In genomic region chr20:18672826-18673225, GRCh38 we compare ENCODE assay signal across 22 cellular contexts.
DNase-seq lines count a peak whose midpoint lies in the region; ATAC-seq and TF ChIP-seq lines count a peak whose summit lies in the region.
"Had no signal": no experiment of that assay in that cellular context is flagged by ENCODE, and none has a peak within 500 bp of the region (broad histone marks: within the 10 kb centered on the region; RNA-seq: fewer than 3 reads in every experiment).

No MANE protein-coding gene starts in this region.

- H3K36me3 ChIP-seq in WERI-Rb-1 = no peaks in the 10 kb centered on the region
- H3K36me3 ChIP-seq: HAP-1 had no signal

- ATAC-seq in WTC11 = no peak
- ATAC-seq in HG02970 (IDR thresholded peaks at IDR 0.05; ENCODE audit: low FRiP score, unreplicated experiment) = no peak
- no peak for ATAC-seq in activated CD4-positive, alpha-beta T cell treated with anti-CD3 and anti-CD28 coated beads for 36 hours
- ATAC-seq: GM12878 had no signal

- H3K4me3 ChIP-seq in WERI-Rb-1 (ENCODE audit: low read depth, low read length) = no peak overlapping the region
- H3K4me3 ChIP-seq: GM12878, GM23248, HAP-1 had no signal

- CTCF ChIA-PET in WTC11 (lab: Charles Lee) = no interaction called here
- CTCF ChIA-PET in RWPE1 (lab: Yijun Ruan, JAX) = interaction anchor here (0.8 kb wide), 1 partner anchor 16 kb away, joined by 3 read pairs; no protein-coding TSS in a partner anchor
- CTCF ChIA-PET in activated CD4-positive, alpha-beta T cell treated with anti-CD3 and anti-CD28 coated beads for 36 hours (lab: Charles Lee) = no interaction called here

- no peak for TF ChIP-seq CTCF in WERI-Rb-1 (IDR thresholded peaks at IDR 0.05; ENCODE audit: low read depth, low read length)
- no peak for TF ChIP-seq CTCF in WTC11 (IDR thresholded peaks at IDR 0.05)
- no peak for TF ChIP-seq CTCF in RWPE1 (conservative IDR thresholded peaks at IDR 0.05; ENCODE audit: low read depth)

- DNase-seq in D341Med (ENCODE audit: low spot score) (peak; percentile 55), DMS 273 treated with DMSO at 0.1 percent for 48 hours (lab: John Stamatoyannopoulos, UW) (peak; percentile 80), NCI-H446 (lab: John Stamatoyannopoulos, UW) (peak; percentile 49 to 81), WERI-Rb-1 (peak; percentile 42), WTC11 (ENCODE audit: low spot score) (no peak), RWPE1 (ENCODE audit: low spot score) (no peak)
- no peak for DNase-seq in activated CD4-positive, alpha-beta T cell treated with anti-CD3 and anti-CD28 coated beads for 36 hours
- DNase-seq: ACHN; EL; GM23248; MV-4-11; NCI-H187; NK-92 treated with Interleukin-12 subunit alpha and Interleukin-12 subunit beta, amount 100 ng/mL, for 24 hours; SHP77; T-helper 1 cell; T-helper 9 cell had no signal

- no peaks in the 10 kb centered on the region for H3K27me3 Mint-ChIP-seq in WTC11 (ENCODE audit: low read depth)
- no peaks in the 10 kb centered on the region for H3K27me3 Mint-ChIP-seq in activated CD4-positive, alpha-beta T cell treated with anti-CD3 and anti-CD28 coated beads for 36 hours

- H3K27ac ChIP-seq in WERI-Rb-1 (peak overlapping the region; percentile 67), RWPE1 (no peak overlapping the region)
- H3K27ac ChIP-seq: C4-2B, GM23248, HL-60, KMS-11 had no signal

- intact Hi-C loops in activated CD4-positive, alpha-beta T cell treated with anti-CD3 and anti-CD28 coated beads for 36 hours (cut with DNase I, micrococcal nuclease) = no loop called here

- H3K36me3 Mint-ChIP-seq in WTC11 = no peaks in the 10 kb centered on the region
- H3K36me3 Mint-ChIP-seq in activated CD4-positive, alpha-beta T cell treated with anti-CD3 and anti-CD28 coated beads for 36 hours (ENCODE audit: low read depth) = no peaks in the 10 kb centered on the region

- peaks cover 17% of the 10 kb centered on the region for H3K4me1 Mint-ChIP-seq in WTC11
- H3K4me1 Mint-ChIP-seq in activated CD4-positive, alpha-beta T cell treated with anti-CD3 and anti-CD28 coated beads for 36 hours = no peaks in the 10 kb centered on the region

- POLR2A ChIA-PET in WTC11 (lab: Charles Lee) = no interaction called here
- POLR2A ChIA-PET in RWPE1 (lab: Yijun Ruan, JAX; ENCODE audit: low non-redundant PET) = no interaction called here
- POLR2A ChIA-PET in activated CD4-positive, alpha-beta T cell treated with anti-CD3 and anti-CD28 coated beads for 36 hours (lab: Charles Lee) = interaction anchor here (0.5 kb wide), 1 partner anchor 1379 kb away, joined by 3 read pairs; no protein-coding TSS in a partner anchor

- H3K27ac Mint-ChIP-seq in WTC11 = no peak overlapping the region
- H3K27ac Mint-ChIP-seq in activated CD4-positive, alpha-beta T cell treated with anti-CD3 and anti-CD28 coated beads for 36 hours = no peak overlapping the region

- no peaks in the 10 kb centered on the region for H3K27me3 ChIP-seq in WERI-Rb-1 (ENCODE audit: insufficient read depth, low read depth, severe bottlenecking)

- no peak overlapping the region for H3K4me3 Mint-ChIP-seq in WTC11
- H3K4me3 Mint-ChIP-seq in activated CD4-positive, alpha-beta T cell treated with anti-CD3 and anti-CD28 coated beads for 36 hours = no peak overlapping the region

- H3K9me3 Mint-ChIP-seq in WTC11 = no peaks in the 10 kb centered on the region
- H3K9me3 Mint-ChIP-seq in activated CD4-positive, alpha-beta T cell treated with anti-CD3 and anti-CD28 coated beads for 36 hours (ENCODE audit: low read depth) = no peaks in the 10 kb centered on the region

- no peaks in the 10 kb centered on the region for H3K9me3 ChIP-seq in WERI-Rb-1 (ENCODE audit: severe bottlenecking)
- H3K9me3 ChIP-seq: HAP-1 had no signal

TF ChIP-seq in WTC11, 78 proteins besides CTCF, POLR2A, EP300 and RAD21:
- TF ChIP-seq TEAD4 (CRISPR knock-in tag; IDR thresholded peaks at IDR 0.05) (no peak), CDX4 (CRISPR knock-in tag; IDR thresholded peaks at IDR 0.05; ENCODE audit: borderline replicate concordance) (no peak), ZBTB21 (CRISPR knock-in tag; IDR thresholded peaks at IDR 0.05; ENCODE audit: borderline replicate concordance) (no peak), HMGA2 (CRISPR knock-in tag; IDR thresholded peaks at IDR 0.05) (no peak), HMGXB4 (CRISPR knock-in tag; IDR thresholded peaks at IDR 0.05) (no peak), TCF7 (CRISPR knock-in tag; IDR thresholded peaks at IDR 0.05; ENCODE audit: low read depth) (no peak), ZNF671 (CRISPR knock-in tag; IDR thresholded peaks at IDR 0.05) (no peak), KAT7 (CRISPR knock-in tag; IDR thresholded peaks at IDR 0.05; ENCODE audit: borderline replicate concordance) (no peak), GRHL2 (CRISPR knock-in tag; IDR thresholded peaks at IDR 0.05; ENCODE audit: insufficient replicate concordance, severe bottlenecking) (no peak), EMX1 (CRISPR knock-in tag; IDR thresholded peaks at IDR 0.05) (no peak), ZMAT4 (CRISPR knock-in tag; IDR thresholded peaks at IDR 0.05) (no peak), RELA (CRISPR knock-in tag; IDR thresholded peaks at IDR 0.05; ENCODE audit: borderline replicate concordance) (no peak), ZNF416 (CRISPR knock-in tag; IDR thresholded peaks at IDR 0.05) (no peak), ESRRA (CRISPR knock-in tag; IDR thresholded peaks at IDR 0.05; ENCODE audit: borderline replicate concordance) (no peak), ZNF281 (CRISPR knock-in tag; IDR thresholded peaks at IDR 0.05) (no peak), NFATC4 (CRISPR knock-in tag; IDR thresholded peaks at IDR 0.05) (no peak)
TF ChIP-seq in WTC11: peak in this region for 0.

Comparison
In these comparisons a context has a peak if more than half of its experiments do, and no peak if none do; other contexts are left out.
1. DNase-seq: peak in D341Med (single experiment), DMS 273 treated with DMSO at 0.1 percent for 48 hours (single experiment), NCI-H446 (2 of 2) and WERI-Rb-1 (single experiment); none in WTC11 (single experiment), RWPE1 (single experiment) and activated CD4-positive, alpha-beta T cell treated with anti-CD3 and anti-CD28 coated beads for 36 hours (single experiment).